In genomic region chr6:42038163-42038562, GRCh38 we compare ENCODE assay signal across 20 cellular contexts. TPM values are rescaled to one million over a fixed set of nuclear protein-coding genes. Genes with fewer than 3 reads are reported as not detected.
DNase-seq lines count a peak whose midpoint lies in the region; ATAC-seq and TF ChIP-seq lines count a peak whose summit lies in the region.
"Had no signal": no experiment of that assay in that cellular context is flagged by ENCODE, and none has a peak within 500 bp of the region (broad histone marks: within the 10 kb centered on the region; RNA-seq: fewer than 3 reads in every experiment).

No MANE protein-coding gene starts in this region.

- no peaks in the 10 kb centered on the region for H3K9me3 ChIP-seq in CD4-positive, alpha-beta memory T cell (ENCODE audit: control insufficient read depth in 1 of 2, low read length in 2 of 2)
- H3K9me3 ChIP-seq: adrenal gland had no signal

- H3K4me3 Mint-ChIP-seq in T-helper 2 cell treated with Interferon-gamma antibody and Interleukin-4, amounts not matched to agents 5 μg/mL and 100 μg/mL, for 36 hours = peak overlapping the region; percentile 75
- peak overlapping the region in 5 of 8 donors; percentile 27 to 69 (median 57) for H3K4me3 Mint-ChIP-seq in CD4-positive, alpha-beta memory T cell
- no peak overlapping the region for H3K4me3 Mint-ChIP-seq in mesothelial cell of epicardium
- H3K4me3 Mint-ChIP-seq: dendritic cell treated with granulocyte-macrophage colony-stimulating factor and Interleukin-4, amounts not matched to agents 40 ng/mL and 50 ng/mL, for 4 days had no signal

- H3K27ac Mint-ChIP-seq in T-helper 2 cell treated with Interferon-gamma antibody and Interleukin-4, amounts not matched to agents 5 μg/mL and 100 μg/mL, for 36 hours = peak overlapping the region; percentile 82
- H3K27ac Mint-ChIP-seq in CD4-positive, alpha-beta memory T cell = peak overlapping the region in 5 of 7 donors; percentile 35 to 73 (median 68)
- H3K27ac Mint-ChIP-seq in mesothelial cell of epicardium = peak overlapping the region; percentile 61
- H3K27ac Mint-ChIP-seq: dendritic cell treated with granulocyte-macrophage colony-stimulating factor and Interleukin-4, amounts not matched to agents 40 ng/mL and 50 ng/mL, for 4 days had no signal

- CTCF ChIA-PET in CD4-positive, alpha-beta memory T cell (lab: Charles Lee; ENCODE audit: partially characterized antibody) = interaction anchor here (0.5 to 15.3 kb wide), 6 partner anchors 9 to 254 kb away, joined by 3 to 178 read pairs (median 4); partner anchors contain the start of genes BYSL, FRS3, MED20 and PRICKLE4

- POLR2A ChIA-PET in CD4-positive, alpha-beta memory T cell (lab: Charles Lee; ENCODE audit: partially characterized antibody) = interaction anchor here (1.5 to 6.5 kb wide), 2 partner anchors 12 to 16 kb away, joined by 4 to 81 read pairs; partner anchors contain the start of gene TAF8

- ATAC-seq in activated CD4-positive, CD25-positive, alpha-beta regulatory T cell treated with anti-CD3 and anti-CD28 coated beads, Interleukin-2, amount 50 U/mL, for 24 hours = no peak

- no peak overlapping the region for H3K4me3 ChIP-seq in CD4-positive, alpha-beta memory T cell (ENCODE audit: low read length in 2 of 2)
- H3K4me3 ChIP-seq: adrenal gland, lung had no signal

- H3K9me3 Mint-ChIP-seq in T-helper 2 cell treated with Interferon-gamma antibody and Interleukin-4, amounts not matched to agents 5 μg/mL and 100 μg/mL, for 36 hours = no peaks in the 10 kb centered on the region
- H3K9me3 Mint-ChIP-seq in CD4-positive, alpha-beta memory T cell = no peaks in the 10 kb centered on the region
- no peaks in the 10 kb centered on the region for H3K9me3 Mint-ChIP-seq in mesothelial cell of epicardium
- H3K9me3 Mint-ChIP-seq: dendritic cell treated with granulocyte-macrophage colony-stimulating factor and Interleukin-4, amounts not matched to agents 40 ng/mL and 50 ng/mL, for 4 days had no signal

- H3K36me3 ChIP-seq in CD4-positive, alpha-beta memory T cell (ENCODE audit: insufficient read depth, low read length) = no peaks in the 10 kb centered on the region
- H3K36me3 ChIP-seq: adrenal gland had no signal

- H3K27me3 ChIP-seq in CD4-positive, alpha-beta memory T cell (ENCODE audit: insufficient read depth, low read length) = no peaks in the 10 kb centered on the region
- H3K27me3 ChIP-seq: adrenal gland had no signal

- no peaks in the 10 kb centered on the region for H3K27me3 Mint-ChIP-seq in T-helper 2 cell treated with Interferon-gamma antibody and Interleukin-4, amounts not matched to agents 5 μg/mL and 100 μg/mL, for 36 hours (ENCODE audit: low read depth)
- H3K27me3 Mint-ChIP-seq in CD4-positive, alpha-beta memory T cell = no peaks in the 10 kb centered on the region
- no peaks in the 10 kb centered on the region for H3K27me3 Mint-ChIP-seq in mesothelial cell of epicardium (ENCODE audit: low read depth)
- H3K27me3 Mint-ChIP-seq: dendritic cell treated with granulocyte-macrophage colony-stimulating factor and Interleukin-4, amounts not matched to agents 40 ng/mL and 50 ng/mL, for 4 days had no signal

- peaks cover 53% of the 10 kb centered on the region for H3K4me1 Mint-ChIP-seq in T-helper 2 cell treated with Interferon-gamma antibody and Interleukin-4, amounts not matched to agents 5 μg/mL and 100 μg/mL, for 36 hours (ENCODE audit: low read depth)
- peaks cover 38 to 78% (median 61%) of the 10 kb centered on the region in 4 donors for H3K4me1 Mint-ChIP-seq in CD4-positive, alpha-beta memory T cell
- peaks cover 11% of the 10 kb centered on the region for H3K4me1 Mint-ChIP-seq in mesothelial cell of epicardium

- intact Hi-C loops in CD4-positive, alpha-beta memory T cell (cut with micrococcal nuclease) = no loop called here

- H3K4me1 ChIP-seq in CD4-positive, alpha-beta memory T cell (ENCODE audit: insufficient read depth, low read length) = peaks cover 86% of the 10 kb centered on the region
- H3K4me1 ChIP-seq: parathyroid adenoma had no signal

- no peak for DNase-seq in T-helper 2 cell treated with Interferon-gamma antibody and Interleukin-4, amounts not matched to agents 5 μg/mL and 100 μg/mL, for 36 hours (ENCODE audit: low spot score)
- DNase-seq in T-helper 2 cell = no peak
- DNase-seq in CD4-positive, alpha-beta memory T cell = no peak
- peak; percentile 51 for DNase-seq in activated CD8-positive, alpha-beta memory T cell treated with anti-CD3 and anti-CD28 coated beads, Interleukin-2, amount 50 U/mL, for 48 hours
- no peak for DNase-seq in mesothelial cell of epicardium (ENCODE audit: low spot score in 2 of 2, unreplicated experiment in 2 of 2)
- DNase-seq in OCI-M2 (lab: John Stamatoyannopoulos, UW; ENCODE audit: unreplicated experiment) = no peak
- DNase-seq in epidermal melanocyte (ENCODE audit: insufficient read length, low spot score) = no peak
- DNase-seq: 8988T, adrenal gland, hippocampal formation, islet precursor cell, KBM-7, NCI-H1048, NCI-H2029 treated with DMSO at 0.1 percent for 48 hours, NCI-H510A, SW 1271 had no signal

- peaks cover 19% of the 10 kb centered on the region for H3K36me3 Mint-ChIP-seq in T-helper 2 cell treated with Interferon-gamma antibody and Interleukin-4, amounts not matched to agents 5 μg/mL and 100 μg/mL, for 36 hours (ENCODE audit: low read depth)
- peaks cover 17 to 48% of the 10 kb centered on the region in 2 donors for H3K36me3 Mint-ChIP-seq in CD4-positive, alpha-beta memory T cell
- H3K36me3 Mint-ChIP-seq in mesothelial cell of epicardium = peaks cover 3% of the 10 kb centered on the region

- no peak for TF ChIP-seq CTCF in mesothelial cell of epicardium (IDR thresholded peaks at IDR 0.05; ENCODE audit: unreplicated experiment)

- peak overlapping the region; percentile 13 for H3K27ac ChIP-seq in CD4-positive, alpha-beta memory T cell (ENCODE audit: low read depth, low read length)
- H3K27ac ChIP-seq: adrenal gland, parathyroid adenoma had no signal

RNA-seq across cellular contexts. Expression of gene TAF8, which starts 12.2 kb away (rescaled TPM):
- 10 to 100 TPM; 39.1 to 40.9 TPM for total RNA-seq in CD4-positive, alpha-beta memory T cell
- 10 to 100 TPM; 10.3 to 19.3 TPM for polyA plus RNA-seq in CD4-positive, alpha-beta memory T cell
- 32.1 to 38.9 TPM (median 36.5 TPM) in 3 replicates for total RNA-seq in mesothelial cell of epicardium
